9 cellular contexts compared by ENCODE assay signal in the genomic region with DNA sequence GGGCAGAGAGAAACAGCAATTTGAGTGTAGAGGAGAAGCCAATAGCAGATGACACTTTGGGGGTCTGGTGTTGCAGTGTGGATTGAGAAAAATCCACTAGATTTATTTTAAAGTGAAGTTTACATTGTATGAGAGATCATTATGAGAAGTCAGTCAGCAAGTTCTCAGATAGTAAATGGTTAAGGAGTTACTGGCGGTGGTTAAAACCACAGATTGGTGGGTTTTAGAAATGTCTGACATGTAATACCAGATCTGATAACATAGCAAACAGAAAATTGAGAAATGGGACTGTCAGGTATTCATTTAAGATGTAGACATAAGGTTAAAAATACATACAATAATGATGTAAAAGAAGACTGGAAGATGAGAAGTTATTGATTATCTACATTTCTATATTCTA.
DNase-seq lines count a peak whose midpoint lies in the region; ATAC-seq and FAIRE-seq lines count a peak whose summit lies in the region.
"Had no signal": no experiment of that assay in that cellular context is flagged by ENCODE, and none has a peak within 500 bp of the region (broad histone marks: within the 10 kb centered on the region; RNA-seq: fewer than 3 reads in every experiment).

No MANE protein-coding gene starts in this region.

- peak; percentile 31 for DNase-seq in central memory CD4-positive, alpha-beta T cell
- DNase-seq in NCI-H1092 treated with DMSO at 0.1 percent for 48 hours (lab: John Stamatoyannopoulos, UW): no peak
- DNase-seq in RCC 7860 (ENCODE audit: low spot score): no peak
- DNase-seq in stimulated activated CD4-positive, alpha-beta T cell treated with anti-CD3 and anti-CD28 coated beads, Interleukin-2, amount 100 ng/mL, for 24 hours: no peak
- DNase-seq: GM23248 had no signal

- no peak for FAIRE-seq in RCC 7860 (lab: Jason Lieb, UNC)

- ATAC-seq in GM18508 (IDR thresholded peaks at IDR 0.05; ENCODE audit: insufficient read depth, unreplicated experiment): peak; percentile 69
- ATAC-seq in GM19468 (IDR thresholded peaks at IDR 0.05; ENCODE audit: extremely low read depth, unreplicated experiment): peak; percentile 24
- peak; percentile 55 for ATAC-seq in HG03432 (IDR thresholded peaks at IDR 0.05; ENCODE audit: unreplicated experiment)
- no peak for ATAC-seq in GM21526 (IDR thresholded peaks at IDR 0.05; ENCODE audit: low FRiP score, unreplicated experiment)
